In genomic region chr17:8124350-8125195, GRCh38 we compare ENCODE assay signal across 8 cellular contexts. TPM values are rescaled to one million over a fixed set of nuclear protein-coding genes. Genes with fewer than 3 reads are reported as not detected.
DNase-seq lines count a peak whose midpoint lies in the region; TF ChIP-seq lines count a peak whose summit lies in the region.

No MANE protein-coding gene starts in this region.

- peak; percentile 17 for DNase-seq in stimulated activated naive CD4-positive, alpha-beta T cell treated with Interleukin-2 at 50 U/mL for 16 hours (lab: John Stamatoyannopoulos, UW)
- no peak for DNase-seq in stimulated activated naive CD4-positive, alpha-beta T cell (lab: John Stamatoyannopoulos, UW)
- no peak for DNase-seq in epithelial cell of proximal tubule (ENCODE audit: low read depth)
- no peak for DNase-seq in sigmoid colon
- no peak for DNase-seq in NCI-H2107 treated with DMSO at 0.1 percent for 48 hours (lab: John Stamatoyannopoulos, UW; ENCODE audit: unreplicated experiment)
- no peak for DNase-seq in NK-92 (lab: John Stamatoyannopoulos, UW; ENCODE audit: unreplicated experiment)
- DNase-seq in central memory CD4-positive, alpha-beta T cell, result no peak

- no peak for TF ChIP-seq EP300 in sigmoid colon (IDR thresholded peaks at IDR 0.05)

- no peak for TF ChIP-seq POLR2A in sigmoid colon (IDR thresholded peaks at IDR 0.05)

- peaks cover 0 to 73% (median 68%) of the 10 kb centered on the region in 4 donors for H3K4me1 ChIP-seq in sigmoid colon

- H3K36me3 Mint-ChIP-seq in T-helper 1 cell treated with Interleukin-12 subunit alpha and Interleukin-12 subunit beta and Interleukin-4 antibody, amounts not matched to agents 30 μg/mL and 1 μg/mL, for 36 hours (ENCODE audit: low read depth), result peaks cover 9% of the 10 kb centered on the region

- peak overlapping the region; percentile 75 for H3K4me3 ChIP-seq in epithelial cell of proximal tubule (ENCODE audit: low read depth, low read length)
- H3K4me3 ChIP-seq in sigmoid colon, result peak overlapping the region in 3 of 4 donors; percentile 40 to 53 (median 52)

- no peaks in the 10 kb centered on the region for H3K9me3 Mint-ChIP-seq in T-helper 1 cell treated with Interleukin-12 subunit alpha and Interleukin-12 subunit beta and Interleukin-4 antibody, amounts not matched to agents 30 μg/mL and 1 μg/mL, for 36 hours

- TF ChIP-seq CTCF in epithelial cell of proximal tubule (conservative IDR thresholded peaks at IDR 0.05; ENCODE audit: low read depth, low read length), result no peak
- no peak for TF ChIP-seq CTCF in sigmoid colon (IDR thresholded peaks at IDR 0.05)

- H3K27me3 Mint-ChIP-seq in T-helper 1 cell treated with Interleukin-12 subunit alpha and Interleukin-12 subunit beta and Interleukin-4 antibody, amounts not matched to agents 30 μg/mL and 1 μg/mL, for 36 hours (ENCODE audit: low read depth), result peaks cover 53% of the 10 kb centered on the region

- intact Hi-C loops in sigmoid colon (cut with DNase I), result loop anchor here (2.0 to 5.0 kb wide), 2 partner anchors 34 to 53 kb away; partner anchors contain the start of gene TMEM107

- peaks cover 52% of the 10 kb centered on the region for H3K4me1 Mint-ChIP-seq in T-helper 1 cell treated with Interleukin-12 subunit alpha and Interleukin-12 subunit beta and Interleukin-4 antibody, amounts not matched to agents 30 μg/mL and 1 μg/mL, for 36 hours (ENCODE audit: low read depth)

- peak overlapping the region; percentile 92 for H3K4me3 Mint-ChIP-seq in T-helper 1 cell treated with Interleukin-12 subunit alpha and Interleukin-12 subunit beta and Interleukin-4 antibody, amounts not matched to agents 30 μg/mL and 1 μg/mL, for 36 hours

- H3K27me3 ChIP-seq in sigmoid colon, result peaks cover 12 to 58% (median 55%) of the 10 kb centered on the region in 3 donors

- H3K27ac ChIP-seq in sigmoid colon, result no peak overlapping the region

- H3K27ac Mint-ChIP-seq in T-helper 1 cell treated with Interleukin-12 subunit alpha and Interleukin-12 subunit beta and Interleukin-4 antibody, amounts not matched to agents 30 μg/mL and 1 μg/mL, for 36 hours, result peak overlapping the region; percentile 80

- H3K9me3 ChIP-seq in sigmoid colon, result no peaks in the 10 kb centered on the region

- 2 to 3% methylated on average over 24 of the region's 24 CpGs for WGBS in sigmoid colon, 2 donors

- H3K36me3 ChIP-seq in sigmoid colon, result no peaks in the 10 kb centered on the region

RNA-seq across cellular contexts. Expression of gene HES7, which starts 0.7 kb away (rescaled TPM):
- total RNA-seq in epithelial cell of proximal tubule (0.35 TPM in 1 of 2 replicates, not detected in the other), sigmoid colon (not detected)
- polyA plus RNA-seq in sigmoid colon, result under 1 TPM in 1 of 3 donors, not detected in 2; 0.16 TPM

RNA-seq across cellular contexts. Expression of gene ALOXE3, which starts 6.3 kb away (rescaled TPM):
- 0.36 TPM in 1 of 2 replicates, not detected in the other for total RNA-seq in epithelial cell of proximal tubule
- not detected for total RNA-seq in sigmoid colon
- under 1 TPM in 1 of 3 donors, not detected in 2; 0.17 TPM for polyA plus RNA-seq in sigmoid colon

RNA-seq across cellular contexts. Expression of gene PER1, which starts 27.6 kb away (rescaled TPM):
- total RNA-seq in epithelial cell of proximal tubule (13.1 and 17.1 TPM in 2 replicates), sigmoid colon (100 to 1,000 TPM in 2 of 4 donors, 10 to 100 TPM in 2; 60.3 to 153 (median 84.5) TPM)
- 10 to 100 TPM; 30.5 to 67.7 (median 34.2) TPM for polyA plus RNA-seq in sigmoid colon

RNA-seq across cellular contexts. Expression of gene ALOX12B, which starts 37.1 kb away (rescaled TPM):
- 0.35 TPM in 1 of 2 replicates, not detected in the other for total RNA-seq in epithelial cell of proximal tubule
- total RNA-seq in sigmoid colon, result not detected
- polyA plus RNA-seq in sigmoid colon, result under 1 TPM in 1 of 3 donors, not detected in 2; 0.52 TPM

RNA-seq across cellular contexts. Expression of gene VAMP2, which starts 38.2 kb away (rescaled TPM):
- total RNA-seq in epithelial cell of proximal tubule (2.1 and 7.0 TPM in 2 replicates), sigmoid colon (10 to 100 TPM; 20.4 to 29.6 (median 27.3) TPM)
- polyA plus RNA-seq in sigmoid colon, result 10 to 100 TPM; 37.7 to 57.1 (median 54.9) TPM
